Comparison of ENCODE assay signal across 1 cellular context in the genomic region with DNA sequence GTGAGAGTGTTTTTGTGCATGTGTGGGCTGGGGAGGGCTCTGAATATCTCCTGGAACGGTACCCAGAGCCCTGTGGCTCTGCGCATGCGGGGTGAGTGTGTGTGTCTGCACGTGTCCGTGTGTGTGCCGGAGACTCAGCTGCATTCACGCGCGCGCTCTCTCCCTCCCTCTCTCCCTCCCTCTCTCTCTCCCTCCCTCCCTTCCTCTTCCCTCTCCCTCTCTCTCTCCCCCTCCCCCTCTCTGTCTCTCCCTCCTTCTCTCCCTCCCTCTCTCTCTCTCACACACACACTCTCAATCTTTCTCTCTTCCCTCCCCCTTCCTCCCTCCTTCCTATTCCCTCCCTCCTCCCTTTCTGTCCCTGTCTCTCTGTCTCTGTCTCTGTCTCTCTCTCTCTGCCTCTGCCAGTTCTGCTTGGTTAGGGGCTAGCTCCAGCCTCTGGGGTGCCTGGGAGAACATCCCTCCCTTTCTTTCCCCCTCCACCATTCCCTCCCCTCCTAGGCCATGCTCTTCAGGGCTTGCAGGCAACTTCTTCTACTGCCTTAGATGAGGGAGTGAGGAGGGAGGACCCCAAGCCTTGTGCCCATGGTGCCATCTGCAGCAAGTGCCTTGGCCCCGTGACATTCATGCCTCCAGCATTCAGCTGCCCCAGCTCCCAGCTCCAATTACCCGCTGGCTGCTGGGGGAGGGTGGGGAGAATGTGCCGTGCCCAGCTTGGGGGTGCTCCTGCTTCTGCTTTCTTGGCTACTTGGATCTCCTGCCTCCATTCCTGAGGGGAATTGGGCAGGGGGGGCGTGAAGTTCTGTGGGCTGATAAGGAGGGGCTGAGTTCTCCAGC.
A peak's percentile ranks its signal among the peaks of the same experiment; 100 is the strongest.
TF ChIP-seq lines count a peak whose summit lies in the region.

No MANE protein-coding gene starts in this region.

TF ChIP-seq in SK-N-SH, 30 proteins besides CTCF, POLR2A, EP300 and RAD21:
- TF ChIP-seq POLR2AphosphoS5 (IDR thresholded peaks at IDR 0.05; ENCODE audit: low read depth, low read length) (no peak; the same call in 1 of the 2 replicates), NRF1 (IDR thresholded peaks at IDR 0.05; ENCODE audit: low read depth, low read length) (peak; percentile 85), RFX5 (IDR thresholded peaks at IDR 0.05; ENCODE audit: low read length) (no peak), TAF1 (IDR thresholded peaks at IDR 0.05; ENCODE audit: borderline replicate concordance, low read depth, low read length) (no peak), RCOR1 (IDR thresholded peaks at IDR 0.05; ENCODE audit: low read length) (peak; percentile 51; the same call in 1 of the 2 replicates), EZH2phosphoT487 (IDR thresholded peaks at IDR 0.05; ENCODE audit: borderline replicate concordance, low read depth) (no peak), IRF3 (IDR thresholded peaks at IDR 0.05; ENCODE audit: low read depth, low read length) (no peak), TCF12 (IDR thresholded peaks at IDR 0.05) (peak; percentile 35; the same call in 1 of the 2 replicates), CHD2 (IDR thresholded peaks at IDR 0.05; ENCODE audit: low read length, partially characterized antibody) (peak; percentile 70), GABPA (IDR thresholded peaks at IDR 0.05; ENCODE audit: low read depth) (no peak), JUND (IDR thresholded peaks at IDR 0.05) (no peak), SIN3A (IDR thresholded peaks at IDR 0.05; ENCODE audit: borderline replicate concordance, low read depth, low read length) (no peak), USF2 (IDR thresholded peaks at IDR 0.05; ENCODE audit: borderline replicate concordance, low read depth, low read length) (no peak), RXRA (IDR thresholded peaks at IDR 0.05; ENCODE audit: borderline replicate concordance, low read depth) (no peak), SMC3 (IDR thresholded peaks at IDR 0.05; ENCODE audit: low read depth, low read length) (no peak), MXI1 (IDR thresholded peaks at IDR 0.05; ENCODE audit: low read depth, low read length) (peak; percentile 88)
- TF ChIP-seq, protein P1, sequence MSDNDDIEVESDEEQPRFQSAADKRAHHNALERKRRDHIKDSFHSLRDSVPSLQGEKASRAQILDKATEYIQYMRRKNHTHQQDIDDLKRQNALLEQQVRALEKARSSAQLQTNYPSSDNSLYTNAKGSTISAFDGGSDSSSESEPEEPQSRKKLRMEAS (IDR thresholded peaks at IDR 0.05; ENCODE audit: low read depth), result peak; percentile 95
- TF ChIP-seq, protein P2, sequence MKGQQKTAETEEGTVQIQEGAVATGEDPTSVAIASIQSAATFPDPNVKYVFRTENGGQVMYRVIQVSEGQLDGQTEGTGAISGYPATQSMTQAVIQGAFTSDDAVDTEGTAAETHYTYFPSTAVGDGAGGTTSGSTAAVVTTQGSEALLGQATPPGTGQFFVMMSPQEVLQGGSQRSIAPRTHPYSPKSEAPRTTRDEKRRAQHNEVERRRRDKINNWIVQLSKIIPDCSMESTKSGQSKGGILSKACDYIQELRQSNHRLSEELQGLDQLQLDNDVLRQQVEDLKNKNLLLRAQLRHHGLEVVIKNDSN (IDR thresholded peaks at IDR 0.05; ENCODE audit: borderline replicate concordance, low read depth), result peak; percentile 49; the same call in 1 of the 2 replicates
- TF ChIP-seq, protein P3, sequence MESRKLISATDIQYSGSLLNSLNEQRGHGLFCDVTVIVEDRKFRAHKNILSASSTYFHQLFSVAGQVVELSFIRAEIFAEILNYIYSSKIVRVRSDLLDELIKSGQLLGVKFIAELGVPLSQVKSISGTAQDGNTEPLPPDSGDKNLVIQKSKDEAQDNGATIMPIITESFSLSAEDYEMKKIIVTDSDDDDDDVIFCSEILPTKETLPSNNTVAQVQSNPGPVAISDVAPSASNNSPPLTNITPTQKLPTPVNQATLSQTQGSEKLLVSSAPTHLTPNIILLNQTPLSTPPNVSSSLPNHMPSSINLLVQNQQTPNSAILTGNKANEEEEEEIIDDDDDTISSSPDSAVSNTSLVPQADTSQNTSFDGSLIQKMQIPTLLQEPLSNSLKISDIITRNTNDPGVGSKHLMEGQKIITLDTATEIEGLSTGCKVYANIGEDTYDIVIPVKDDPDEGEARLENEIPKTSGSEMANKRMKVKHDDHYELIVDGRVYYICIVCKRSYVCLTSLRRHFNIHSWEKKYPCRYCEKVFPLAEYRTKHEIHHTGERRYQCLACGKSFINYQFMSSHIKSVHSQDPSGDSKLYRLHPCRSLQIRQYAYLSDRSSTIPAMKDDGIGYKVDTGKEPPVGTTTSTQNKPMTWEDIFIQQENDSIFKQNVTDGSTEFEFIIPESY (IDR thresholded peaks at IDR 0.05; ENCODE audit: borderline replicate concordance, low read depth), result no peak
- TF ChIP-seq, protein P4, sequence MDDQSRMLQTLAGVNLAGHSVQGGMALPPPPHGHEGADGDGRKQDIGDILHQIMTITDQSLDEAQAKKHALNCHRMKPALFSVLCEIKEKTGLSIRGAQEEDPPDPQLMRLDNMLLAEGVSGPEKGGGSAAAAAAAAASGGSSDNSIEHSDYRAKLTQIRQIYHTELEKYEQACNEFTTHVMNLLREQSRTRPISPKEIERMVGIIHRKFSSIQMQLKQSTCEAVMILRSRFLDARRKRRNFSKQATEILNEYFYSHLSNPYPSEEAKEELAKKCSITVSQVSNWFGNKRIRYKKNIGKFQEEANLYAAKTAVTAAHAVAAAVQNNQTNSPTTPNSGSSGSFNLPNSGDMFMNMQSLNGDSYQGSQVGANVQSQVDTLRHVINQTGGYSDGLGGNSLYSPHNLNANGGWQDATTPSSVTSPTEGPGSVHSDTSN (IDR thresholded peaks at IDR 0.05), result no peak
